11 cellular contexts compared by ENCODE assay signal in the genomic region with DNA sequence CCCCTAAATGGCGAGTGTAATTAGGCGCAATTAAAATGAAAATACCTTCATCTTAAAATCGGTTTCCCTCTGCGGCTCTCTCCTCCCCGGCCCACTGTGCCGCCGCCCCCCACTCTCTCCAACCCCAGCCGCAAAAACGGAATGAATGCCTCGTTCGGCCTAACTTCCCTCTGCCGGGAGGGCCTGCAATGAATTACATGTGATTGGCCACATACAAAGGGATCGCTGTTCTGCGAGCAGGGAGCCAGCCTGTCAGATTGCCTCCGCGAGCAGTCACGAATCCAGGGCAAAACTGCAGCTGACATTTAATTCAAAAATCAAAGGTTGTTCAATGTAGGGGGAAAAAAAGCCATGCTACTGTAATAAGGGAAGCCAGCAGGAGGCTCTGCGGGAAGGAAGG.
DNase-seq lines count a peak whose midpoint lies in the region; ATAC-seq, FAIRE-seq and TF ChIP-seq lines count a peak whose summit lies in the region.
"Had no signal": no experiment of that assay in that cellular context is flagged by ENCODE, and none has a peak within 500 bp of the region (broad histone marks: within the 10 kb centered on the region; RNA-seq: fewer than 3 reads in every experiment).

No MANE protein-coding gene starts in this region.

- H3K36me3 ChIP-seq in pancreas, result peaks cover 0 to 13% (median 0%) of the 10 kb centered on the region in 3 donors
- no peaks in the 10 kb centered on the region for H3K36me3 ChIP-seq in transverse colon

- DNase-seq in ELF-1 (ENCODE audit: low read depth, low spot score), result peak; percentile 55
- DNase-seq in SK-MEL-5 (ENCODE audit: low read depth, low spot score), result peak; percentile 100
- DNase-seq in pancreas, result peak in 4 of 6 donors; percentile 34 to 56 (median 39)
- no peak for DNase-seq in cerebellar cortex (ENCODE audit: low spot score)
- DNase-seq in GM12891 (ENCODE audit: insufficient read length, low spot score), result no peak
- no peak for DNase-seq in CD1c-positive myeloid dendritic cell (ENCODE audit: extremely low spot score)
- DNase-seq in transverse colon, result no peak
- DNase-seq: SHP77 had no signal

- intact Hi-C loops in pancreas (cut with DNase I) (no loop called here), transverse colon (cut with DNase I; ENCODE audit: low total_unique reads) (no loop called here)

- H3K27ac ChIP-seq in pancreas (peak overlapping the region; percentile 57 to 85 (median 74)), transverse colon (peak overlapping the region in 2 of 4 donors; percentile 40 to 42)
- H3K27ac ChIP-seq: HL-60 had no signal

- no peak for FAIRE-seq in pancreas (lab: Jason Lieb, UNC)
- FAIRE-seq in GM12891 (lab: Jason Lieb, UNC), result no peak
- FAIRE-seq: GM18507 had no signal

- H3K4me3 ChIP-seq in iPS-11a (ENCODE audit: low read depth, low read length) (peak overlapping the region; percentile 25), pancreas (no peak overlapping the region), transverse colon (no peak overlapping the region)

- no peaks in the 10 kb centered on the region for H3K27me3 ChIP-seq in pancreas
- no peaks in the 10 kb centered on the region for H3K27me3 ChIP-seq in transverse colon

- TF ChIP-seq CTCF in pancreas (IDR thresholded peaks at IDR 0.05), result no peak
- TF ChIP-seq CTCF in transverse colon (IDR thresholded peaks at IDR 0.05), result no peak

- H3K4me1 ChIP-seq in pancreas (peaks cover 33 to 37% (median 33%) of the 10 kb centered on the region in 3 donors), transverse colon (peaks cover 0 to 15% (median 3%) of the 10 kb centered on the region in 4 donors)

- WGBS in pancreas, 2 donors, result 19 to 27% methylated on average over 18 of the region's 18 CpGs
- WGBS in transverse colon (ENCODE audit: low coverage in 1 of 2), 2 donors, result 88 to 90% methylated on average over 4 to 18 of the region's 18 CpGs

- no peak for TF ChIP-seq POLR2A in GM12891 (IDR thresholded peaks at IDR 0.05; ENCODE audit: low read depth, low read length)
- TF ChIP-seq POLR2A in transverse colon (IDR thresholded peaks at IDR 0.05), result no peak

- no peak for TF ChIP-seq EP300 in transverse colon (IDR thresholded peaks at IDR 0.05; ENCODE audit: low read depth)

- H3K9me3 ChIP-seq in pancreas (no peaks in the 10 kb centered on the region), transverse colon (no peaks in the 10 kb centered on the region)

- ATAC-seq in pancreas, result peak; percentile 26 to 46 (median 34)

- in situ Hi-C loops in SK-MEL-5 (cut with HindIII; ENCODE audit: low pct_unique_long_range_greater_than_20kb, low sequenced_read_pairs), result no loop called here
- in situ Hi-C loops in transverse colon (cut with MboI; ENCODE audit: low pct_ligation_motif_present in 1 of 4, low pct_unique_long_range_greater_than_20kb in 1 of 4, low sequenced_read_pairs in 3 of 4), result no loop called here

TF ChIP-seq in GM12891, 5 proteins besides CTCF, POLR2A, EP300 and RAD21:
- TF ChIP-seq POU2F2 (IDR thresholded peaks at IDR 0.05; ENCODE audit: low read depth, low read length) (no peak), TAF1 (IDR thresholded peaks at IDR 0.05; ENCODE audit: low read depth, low read length) (no peak), POLR2AphosphoS5 (IDR thresholded peaks at IDR 0.05; ENCODE audit: low read depth, low read length) (no peak)

Comparison
In these comparisons a context has a peak if more than half of its experiments do, and no peak if none do; other contexts are left out.
1. DNase-seq: peak in ELF-1 (single experiment), SK-MEL-5 (single experiment) and pancreas (4 of 6); none in cerebellar cortex (single experiment), GM12891 (single experiment), CD1c-positive myeloid dendritic cell (single experiment) and transverse colon (single experiment).